In genomic region chr18:23438608-23439366, GRCh38 we compare ENCODE assay signal across 8 cellular contexts. TPM values are rescaled to one million over a fixed set of nuclear protein-coding genes. Genes with fewer than 3 reads are reported as not detected.
DNase-seq lines count a peak whose midpoint lies in the region; ATAC-seq lines count a peak whose summit lies in the region.

No MANE protein-coding gene starts in this region.

- no peaks in the 10 kb centered on the region for H3K9me3 Mint-ChIP-seq in activated T-cell treated with anti-CD3 and anti-CD28 coated beads, Interleukin-2, amount 50 U/mL, for 24 hours
- peaks cover 4% of the 10 kb centered on the region for H3K9me3 Mint-ChIP-seq in activated CD4-positive, alpha-beta memory T cell treated with anti-CD3 and anti-CD28 coated beads for 36 hours
- H3K9me3 Mint-ChIP-seq in immature natural killer cell, result no peaks in the 10 kb centered on the region
- H3K9me3 Mint-ChIP-seq in stimulated activated naive CD8-positive, alpha-beta T cell treated with anti-CD3 and anti-CD28 coated beads, Interleukin-15, amount 100 ng/mL, for 72 hours, result no peaks in the 10 kb centered on the region

- POLR2A ChIA-PET in activated CD4-positive, alpha-beta memory T cell treated with anti-CD3 and anti-CD28 coated beads for 36 hours (lab: Charles Lee), result no interaction called here

- H3K4me3 Mint-ChIP-seq in activated T-cell treated with anti-CD3 and anti-CD28 coated beads, Interleukin-2, amount 50 U/mL, for 24 hours, result peak overlapping the region; percentile 89
- H3K4me3 Mint-ChIP-seq in activated CD4-positive, alpha-beta memory T cell treated with anti-CD3 and anti-CD28 coated beads for 36 hours, result peak overlapping the region; percentile 90
- peak overlapping the region; percentile 93 to 96 (median 94) for H3K4me3 Mint-ChIP-seq in immature natural killer cell
- peak overlapping the region; percentile 92 for H3K4me3 Mint-ChIP-seq in stimulated activated naive CD8-positive, alpha-beta T cell treated with anti-CD3 and anti-CD28 coated beads, Interleukin-15, amount 100 ng/mL, for 72 hours

- peaks cover 21% of the 10 kb centered on the region for H3K4me1 Mint-ChIP-seq in activated T-cell treated with anti-CD3 and anti-CD28 coated beads, Interleukin-2, amount 50 U/mL, for 24 hours (ENCODE audit: low read depth)
- H3K4me1 Mint-ChIP-seq in activated CD4-positive, alpha-beta memory T cell treated with anti-CD3 and anti-CD28 coated beads for 36 hours (ENCODE audit: low read depth), result peaks cover 17% of the 10 kb centered on the region
- H3K4me1 Mint-ChIP-seq in immature natural killer cell, result peaks cover 21 to 29% of the 10 kb centered on the region in 2 donors
- peaks cover 27% of the 10 kb centered on the region for H3K4me1 Mint-ChIP-seq in stimulated activated naive CD8-positive, alpha-beta T cell treated with anti-CD3 and anti-CD28 coated beads, Interleukin-15, amount 100 ng/mL, for 72 hours

- H3K27ac Mint-ChIP-seq in activated T-cell treated with anti-CD3 and anti-CD28 coated beads, Interleukin-2, amount 50 U/mL, for 24 hours, result no peak overlapping the region
- no peak overlapping the region for H3K27ac Mint-ChIP-seq in activated CD4-positive, alpha-beta memory T cell treated with anti-CD3 and anti-CD28 coated beads for 36 hours
- H3K27ac Mint-ChIP-seq in immature natural killer cell, result peak overlapping the region in 4 of 6 donors; percentile 27 to 94 (median 58)
- H3K27ac Mint-ChIP-seq in stimulated activated naive CD8-positive, alpha-beta T cell treated with anti-CD3 and anti-CD28 coated beads, Interleukin-15, amount 100 ng/mL, for 72 hours, result no peak overlapping the region

- no peak for ATAC-seq in stimulated activated naive CD8-positive, alpha-beta T cell treated with anti-CD3 and anti-CD28 coated beads, Interleukin-15, amount 100 ng/mL, for 72 hours

- intact Hi-C loops in activated CD4-positive, alpha-beta memory T cell treated with anti-CD3 and anti-CD28 coated beads for 36 hours (cut with micrococcal nuclease), result loop anchor here (1.0 to 10.0 kb wide), 3 partner anchors 15 to 1694 kb away; partner anchors contain the start of genes MIB1, RIOK3 and RMC1

- no peaks in the 10 kb centered on the region for H3K27me3 Mint-ChIP-seq in activated T-cell treated with anti-CD3 and anti-CD28 coated beads, Interleukin-2, amount 50 U/mL, for 24 hours
- peaks cover 3% of the 10 kb centered on the region for H3K27me3 Mint-ChIP-seq in activated CD4-positive, alpha-beta memory T cell treated with anti-CD3 and anti-CD28 coated beads for 36 hours
- peaks cover 2 to 4% (median 3%) of the 10 kb centered on the region in 3 donors for H3K27me3 Mint-ChIP-seq in immature natural killer cell (ENCODE audit: low read depth in 3 of 3)
- no peaks in the 10 kb centered on the region for H3K27me3 Mint-ChIP-seq in stimulated activated naive CD8-positive, alpha-beta T cell treated with anti-CD3 and anti-CD28 coated beads, Interleukin-15, amount 100 ng/mL, for 72 hours

- no peak for DNase-seq in activated T-cell treated with anti-CD3 and anti-CD28 coated beads, Interleukin-2, amount 50 U/mL, for 24 hours
- DNase-seq in activated T-cell treated with anti-CD3 and anti-CD28 coated beads, Interleukin-2, amount 50 U/mL, for 48 hours, result no peak
- DNase-seq in activated CD4-positive, alpha-beta memory T cell treated with anti-CD3 and anti-CD28 coated beads for 36 hours, result peak; percentile 13
- DNase-seq in immature natural killer cell, result no peak
- DNase-seq in stimulated activated naive CD8-positive, alpha-beta T cell treated with anti-CD3 and anti-CD28 coated beads, Interleukin-15, amount 100 ng/mL, for 72 hours, result no peak
- no peak for DNase-seq in DMS79 (lab: John Stamatoyannopoulos, UW)
- no peak for DNase-seq in HT-29 (ENCODE audit: low spot score)
- no peak for DNase-seq in putamen (ENCODE audit: low spot score)

- peaks cover 6% of the 10 kb centered on the region for H3K36me3 Mint-ChIP-seq in activated T-cell treated with anti-CD3 and anti-CD28 coated beads, Interleukin-2, amount 50 U/mL, for 24 hours (ENCODE audit: low read depth)
- H3K36me3 Mint-ChIP-seq in activated CD4-positive, alpha-beta memory T cell treated with anti-CD3 and anti-CD28 coated beads for 36 hours, result no peaks in the 10 kb centered on the region
- no peaks in the 10 kb centered on the region for H3K36me3 Mint-ChIP-seq in immature natural killer cell

- CTCF ChIA-PET in activated CD4-positive, alpha-beta memory T cell treated with anti-CD3 and anti-CD28 coated beads for 36 hours (lab: Charles Lee), result interaction anchor here (1.1 kb wide), 1 partner anchor 14 kb away, joined by 3 read pairs; the partner anchor contains the start of gene RIOK3

RNA-seq across cellular contexts. Expression of gene RIOK3, which starts 14.3 kb away (rescaled TPM):
- 10 to 100 TPM; 51.0 to 55.8 TPM for total RNA-seq in activated CD4-positive, alpha-beta memory T cell treated with anti-CD3 and anti-CD28 coated beads for 36 hours
- polyA plus RNA-seq in immature natural killer cell, result 10 to 100 TPM; 48.6 to 79.3 (median 72.8) TPM
- 13.5 and 14.2 TPM in 2 replicates for total RNA-seq in HT-29 (2014; rRNA removed; shearing (Covaris generic))

Comparison
In these comparisons a context has a peak if more than half of its experiments do, and no peak if none do; other contexts are left out.
1. H3K27ac Mint-ChIP-seq: peak in immature natural killer cell (4 of 6); none in activated T-cell treated with anti-CD3 and anti-CD28 coated beads, Interleukin-2, amount 50 U/mL, for 24 hours (single experiment), activated CD4-positive, alpha-beta memory T cell treated with anti-CD3 and anti-CD28 coated beads for 36 hours (single experiment) and stimulated activated naive CD8-positive, alpha-beta T cell treated with anti-CD3 and anti-CD28 coated beads, Interleukin-15, amount 100 ng/mL, for 72 hours (0 of 2).
2. Peak in every context shown above with its lines, with median percentiles within 50 percentile points of each other: H3K4me3 Mint-ChIP-seq.